ENCODE assay signal across 17 cellular contexts in genomic region chr12:123108682-123109066, GRCh38. TPM values are rescaled to one million over a fixed set of nuclear protein-coding genes. Genes with fewer than 3 reads are reported as not detected.
A peak's percentile ranks its signal among the peaks of the same experiment; 100 is the strongest.
DNase-seq lines count a peak whose midpoint lies in the region; ATAC-seq and TF ChIP-seq lines count a peak whose summit lies in the region.
"Had no signal": no experiment of that assay in that cellular context is flagged by ENCODE, and none has a peak within 500 bp of the region (broad histone marks: within the 10 kb centered on the region; RNA-seq: fewer than 3 reads in every experiment).

No MANE protein-coding gene starts in this region.

- H3K27ac ChIP-seq in right atrium auricular region (peak overlapping the region; percentile 63 to 87), lower lobe of right lung (peak overlapping the region; percentile 79), thyroid gland (peak overlapping the region; percentile 11 to 68 (median 59))
- H3K27ac ChIP-seq: RWPE1, WERI-Rb-1 had no signal

- H3K27ac Mint-ChIP-seq in activated CD8-positive, alpha-beta T cell treated with anti-CD3 and anti-CD28 coated beads, Interleukin-2, amount 10 ng/mL, durations not matched to agents 7 days and 5 days = peak overlapping the region; percentile 98

- 84 to 90% methylated on average over 7 of the region's 7 CpGs for WGBS in thyroid gland, 2 donors

- H3K4me1 Mint-ChIP-seq in activated CD8-positive, alpha-beta T cell treated with anti-CD3 and anti-CD28 coated beads, Interleukin-2, amount 10 ng/mL, durations not matched to agents 7 days and 5 days (ENCODE audit: low read depth) = peaks cover 63% of the 10 kb centered on the region

- ATAC-seq in activated CD8-positive, alpha-beta T cell treated with anti-CD3 and anti-CD28 coated beads, Interleukin-2, amount 10 ng/mL, durations not matched to agents 7 days and 5 days = no peak
- ATAC-seq in lower lobe of right lung (no peak), GM21526 (IDR thresholded peaks at IDR 0.05; ENCODE audit: low FRiP score, unreplicated experiment) (no peak), HG03095 (IDR thresholded peaks at IDR 0.05; ENCODE audit: unreplicated experiment) (no peak), GM21786 (IDR thresholded peaks at IDR 0.05; ENCODE audit: unreplicated experiment) (no peak)
- ATAC-seq: GM12878 had no signal

- H3K4me1 ChIP-seq in right atrium auricular region = peaks cover 0 to 67% of the 10 kb centered on the region in 2 donors
- H3K4me1 ChIP-seq in lower lobe of right lung = peaks cover 45% of the 10 kb centered on the region
- peaks cover 52 to 68% of the 10 kb centered on the region in 2 donors for H3K4me1 ChIP-seq in thyroid gland

- TF ChIP-seq POLR2A in thyroid gland (IDR thresholded peaks at IDR 0.05) = no peak

- H3K9me3 ChIP-seq in right atrium auricular region (no peaks in the 10 kb centered on the region), lower lobe of right lung (no peaks in the 10 kb centered on the region), thyroid gland (no peaks in the 10 kb centered on the region)
- H3K9me3 ChIP-seq: esophagus squamous epithelium had no signal

- H3K4me3 ChIP-seq in right atrium auricular region (no peak overlapping the region), lower lobe of right lung (no peak overlapping the region), thyroid gland (replicated peaks in 1 of 3) (no peak overlapping the region)
- H3K4me3 ChIP-seq: esophagus squamous epithelium, GM12878 had no signal

- intact Hi-C loops in cardiac septum (cut with DNase I) = loop anchor here (5.0 kb wide), 1 partner anchor 34 kb away; no protein-coding TSS in a partner anchor
- intact Hi-C loops in lower lobe of right lung (cut with DNase I) = no loop called here
- intact Hi-C loops in thyroid gland (cut with DNase I) = loop anchor here (10.0 kb wide), 1 partner anchor 64 kb away; no protein-coding TSS in a partner anchor

- H3K27me3 ChIP-seq in right atrium auricular region (no peaks in the 10 kb centered on the region), lower lobe of right lung (ENCODE audit: low read depth) (no peaks in the 10 kb centered on the region), thyroid gland (no peaks in the 10 kb centered on the region)
- H3K27me3 ChIP-seq: esophagus squamous epithelium had no signal

- H3K36me3 ChIP-seq in right atrium auricular region (no peaks in the 10 kb centered on the region), lower lobe of right lung (no peaks in the 10 kb centered on the region), thyroid gland (no peaks in the 10 kb centered on the region)
- H3K36me3 ChIP-seq: WERI-Rb-1 had no signal

- H3K9me3 Mint-ChIP-seq in activated CD8-positive, alpha-beta T cell treated with anti-CD3 and anti-CD28 coated beads, Interleukin-2, amount 10 ng/mL, durations not matched to agents 7 days and 5 days (ENCODE audit: insufficient read depth) = no peaks in the 10 kb centered on the region

- TF ChIP-seq CTCF in right atrium auricular region (IDR thresholded peaks at IDR 0.05) = no peak
- TF ChIP-seq CTCF in lower lobe of right lung (IDR thresholded peaks at IDR 0.05) = no peak
- TF ChIP-seq CTCF in thyroid gland (IDR thresholded peaks at IDR 0.05) = no peak

- H3K27me3 Mint-ChIP-seq in activated CD8-positive, alpha-beta T cell treated with anti-CD3 and anti-CD28 coated beads, Interleukin-2, amount 10 ng/mL, durations not matched to agents 7 days and 5 days (ENCODE audit: low read depth) = no peaks in the 10 kb centered on the region

- POLR2A ChIA-PET in activated CD8-positive, alpha-beta T cell treated with anti-CD3 and anti-CD28 coated beads, Interleukin-2, amount 10 ng/mL, durations not matched to agents 7 days and 5 days (lab: Charles Lee) = interaction anchor here (2.8 kb wide), 1 partner anchor 11 kb away, joined by 30 read pairs; no protein-coding TSS in a partner anchor

- peaks cover 31% of the 10 kb centered on the region for H3K36me3 Mint-ChIP-seq in activated CD8-positive, alpha-beta T cell treated with anti-CD3 and anti-CD28 coated beads, Interleukin-2, amount 10 ng/mL, durations not matched to agents 7 days and 5 days (ENCODE audit: low read depth)

- no peak overlapping the region for H3K4me3 Mint-ChIP-seq in activated CD8-positive, alpha-beta T cell treated with anti-CD3 and anti-CD28 coated beads, Interleukin-2, amount 10 ng/mL, durations not matched to agents 7 days and 5 days

- CTCF ChIA-PET in activated CD8-positive, alpha-beta T cell treated with anti-CD3 and anti-CD28 coated beads, Interleukin-2, amount 10 ng/mL, durations not matched to agents 7 days and 5 days (lab: Charles Lee) = interaction anchor here (3.5 to 4.9 kb wide), 2 partner anchors 13 to 33 kb away, joined by 28 read pairs; no protein-coding TSS in a partner anchor

- DNase-seq in right atrium auricular region (ENCODE audit: low spot score) = no peak
- no peak for DNase-seq in cardiac septum (ENCODE audit: low spot score)
- DNase-seq in activated CD8-positive, alpha-beta T cell treated with anti-CD3 and anti-CD28 coated beads, Interleukin-2, amount 10 ng/mL, durations not matched to agents 7 days and 5 days = no peak
- DNase-seq in lower lobe of right lung = no peak
- no peak for DNase-seq in thyroid gland
- DNase-seq: activated effector memory CD4-positive, alpha-beta T cell treated with Interleukin-2 at 50 U/mL for 16 hours; DMS 273 treated with DMSO at 0.1 percent for 48 hours; esophagus squamous epithelium; GDM1; MM.1S; NCI-H187 treated with DMSO at 0.1 percent for 48 hours; WERI-Rb-1 had no signal

RNA-seq across cellular contexts. Expression of gene PITPNM2, which starts 42.2 kb away (rescaled TPM):
- 10 to 100 TPM in 1 of 2 donors, 1 to 10 TPM in 1; 9.4 to 10.5 TPM for total RNA-seq in right atrium auricular region
- 22.2 TPM for total RNA-seq in cardiac septum
- total RNA-seq in activated CD8-positive, alpha-beta T cell treated with anti-CD3 and anti-CD28 coated beads, Interleukin-2, amount 10 ng/mL, durations not matched to agents 7 days and 5 days = 10 to 100 TPM; 17.7 to 18.3 TPM
- total RNA-seq in lower lobe of right lung = 29.9 TPM
- 10 to 100 TPM in 2 of 4 donors, 1 to 10 TPM in 2; 4.1 to 22.4 (median 9.3) TPM for total RNA-seq in thyroid gland
